Comparison of ENCODE assay signal across 12 cellular contexts in genomic region chr16:89557936-89558490, GRCh38. TPM values are rescaled to one million over a fixed set of nuclear protein-coding genes. Genes with fewer than 3 reads are reported as not detected.
DNase-seq lines count a peak whose midpoint lies in the region; ATAC-seq and TF ChIP-seq lines count a peak whose summit lies in the region.
"Had no signal": no experiment of that assay in that cellular context is flagged by ENCODE, and none has a peak within 500 bp of the region (broad histone marks: within the 10 kb centered on the region; RNA-seq: fewer than 3 reads in every experiment).

No MANE protein-coding gene starts in this region.

- no peak for TF ChIP-seq POLR2A in HCT116 (IDR thresholded peaks at IDR 0.05; ENCODE audit: borderline replicate concordance, extremely low read depth, insufficient read depth, insufficient read length)

- H3K27ac Mint-ChIP-seq in CD14-positive monocyte (peak overlapping the region in 5 of 7 donors; percentile 2 to 69 (median 47)), osteocyte (ENCODE audit: unreplicated experiment) (peak overlapping the region; percentile 41)
- H3K27ac Mint-ChIP-seq: stimulated activated effector memory CD8-positive, alpha-beta T cell treated with anti-CD3 and anti-CD28 coated beads, Interleukin-12 subunit alpha, Interleukin-12 subunit beta, amount 100 ng/mL, for 72 hours had no signal

- no peaks in the 10 kb centered on the region for H3K9me2 ChIP-seq in HCT116 (ENCODE audit: insufficient read depth)

- H3K4me3 ChIP-seq in HCT116 (replicated peaks in 1 of 2; ENCODE audit: low read depth in 1 of 2, low read length in 2 of 2): no peak overlapping the region
- H3K4me3 ChIP-seq: HAP-1, MG63, thoracic aorta had no signal

- peak overlapping the region; percentile 96 for H3K27ac ChIP-seq in HCT116 (ENCODE audit: low read depth, low read length)
- H3K27ac ChIP-seq in cingulate gyrus (ENCODE audit: low read depth, low read length): peak overlapping the region; percentile 33
- H3K27ac ChIP-seq: thoracic aorta had no signal

- no peak for ATAC-seq in HCT116
- ATAC-seq in HG03432 (IDR thresholded peaks at IDR 0.05; ENCODE audit: unreplicated experiment): no peak
- no peak for ATAC-seq in HG03469 (IDR thresholded peaks at IDR 0.05; ENCODE audit: unreplicated experiment)

- no peak overlapping the region for H2AFZ ChIP-seq in HCT116 (ENCODE audit: low read depth, low read length, poor library complexity, severe bottlenecking)

- no peak for TF ChIP-seq CTCF in CD14-positive monocyte (IDR thresholded peaks at IDR 0.05)
- no peak for TF ChIP-seq CTCF in HCT116 (IDR thresholded peaks at IDR 0.05 in 2 of 3, conservative IDR thresholded peaks at IDR 0.05 in 1 of 3; ENCODE audit: borderline replicate concordance in 1 of 3, insufficient read depth in 1 of 3, low read depth in 2 of 3, low read length in 2 of 3)
- TF ChIP-seq CTCF in osteocyte (IDR thresholded peaks at IDR 0.05): no peak

- peaks cover 17% of the 10 kb centered on the region; the same call in 1 of the 2 replicates for H4K20me1 ChIP-seq in HCT116 (ENCODE audit: insufficient read depth)

- H3K27me3 Mint-ChIP-seq in CD14-positive monocyte (ENCODE audit: low read depth in 3 of 3) (no peaks in the 10 kb centered on the region), osteocyte (ENCODE audit: unreplicated experiment) (no peaks in the 10 kb centered on the region)

- RAD21 ChIA-PET in HCT116 (lab: Charles Lee; ENCODE audit: low non-redundant PET in 1 of 2, low total read pairs in 2 of 2, uncharacterized antibody in 2 of 2, unreplicated experiment in 2 of 2): no interaction called here

- intact Hi-C loops in CD14-positive monocyte (cut with micrococcal nuclease): loop anchor here (5.0 kb wide), 1 partner anchor 226 kb away; no protein-coding TSS in a partner anchor
- intact Hi-C loops in HCT116 (cut with micrococcal nuclease): loop anchor here (1.0 to 5.0 kb wide), 4 partner anchors 51 to 317 kb away; partner anchors contain the start of genes ANKRD11 and SPG7

- peaks cover 42% of the 10 kb centered on the region for H3K4me1 Mint-ChIP-seq in CD14-positive monocyte
- H3K4me1 Mint-ChIP-seq in osteocyte (ENCODE audit: unreplicated experiment): peaks cover 36% of the 10 kb centered on the region

- peaks cover 26 to 42% of the 10 kb centered on the region in 2 experiments for H3K4me1 ChIP-seq in HCT116 (ENCODE audit: control insufficient read depth in 1 of 2, insufficient read depth in 2 of 2, low read length in 2 of 2)

- POLR2A ChIA-PET in HCT116 (lab: Charles Lee): interaction anchor here (1.0 to 1.4 kb wide), 2 partner anchors 99 to 228 kb away, joined by 3 to 5 read pairs; partner anchors contain the start of genes CHMP1A and SPATA33

- peak overlapping the region; percentile 3; the same call in 1 of the 2 replicates for H3K9ac ChIP-seq in HCT116 (ENCODE audit: low read length)

- peaks cover 38 to 53% of the 10 kb centered on the region in 2 donors for H3K36me3 Mint-ChIP-seq in CD14-positive monocyte
- peaks cover 25% of the 10 kb centered on the region for H3K36me3 Mint-ChIP-seq in osteocyte (ENCODE audit: unreplicated experiment)

- H3K4me2 ChIP-seq in HCT116 (ENCODE audit: low read length): peak overlapping the region; percentile 22

- no peak overlapping the region for H3K4me3 Mint-ChIP-seq in CD14-positive monocyte
- no peak overlapping the region for H3K4me3 Mint-ChIP-seq in osteocyte (ENCODE audit: unreplicated experiment)
- H3K4me3 Mint-ChIP-seq: stimulated activated effector memory CD8-positive, alpha-beta T cell treated with anti-CD3 and anti-CD28 coated beads, Interleukin-12 subunit alpha, Interleukin-12 subunit beta, amount 100 ng/mL, for 72 hours had no signal

- DNase-seq in CD14-positive monocyte (ENCODE audit: low spot score) (no peak), HCT116 (ENCODE audit: low read depth, low spot score) (no peak), osteocyte (ENCODE audit: extremely low spot score, unreplicated experiment) (no peak)
- DNase-seq in activated T-cell treated with anti-CD3 and anti-CD28 coated beads, Interleukin-2, amount 50 U/mL, for 1 hour: no peak

- peaks cover 21 to 28% of the 10 kb centered on the region in 2 experiments for H3K36me3 ChIP-seq in HCT116 (ENCODE audit: control insufficient read depth in 1 of 2, insufficient read depth in 2 of 2, low read length in 2 of 2)

- no peak for TF ChIP-seq RAD21 in HCT116 (IDR thresholded peaks at IDR 0.05; ENCODE audit: low read depth)

- peaks cover 33% of the 10 kb centered on the region for H3K79me2 ChIP-seq in HCT116 (ENCODE audit: insufficient read depth, low read length)

- H3K9me3 ChIP-seq in HCT116 (ENCODE audit: control insufficient read depth in 1 of 2, insufficient read depth in 1 of 2, low read depth in 1 of 2, low read length in 2 of 2): no peaks in the 10 kb centered on the region
- H3K9me3 ChIP-seq: HAP-1, MG63, thoracic aorta had no signal

- no TSS peak for BruUV-seq in HCT116 (replicated peaks; lab: Mats Ljungman, UMichigan)

- CTCF ChIA-PET in HCT116 (lab: Charles Lee): interaction anchor here (1.0 to 2.2 kb wide), 2 partner anchors 8 to 15 kb away, joined by 6 to 11 read pairs; no protein-coding TSS in a partner anchor

- no peaks in the 10 kb centered on the region for H3K27me3 ChIP-seq in HCT116 (ENCODE audit: insufficient read depth, low read length)
- H3K27me3 ChIP-seq: MG63 had no signal

- no peaks in the 10 kb centered on the region for H3K9me3 Mint-ChIP-seq in CD14-positive monocyte
- no peaks in the 10 kb centered on the region for H3K9me3 Mint-ChIP-seq in osteocyte (ENCODE audit: unreplicated experiment)
- H3K9me3 Mint-ChIP-seq: stimulated activated effector memory CD8-positive, alpha-beta T cell treated with anti-CD3 and anti-CD28 coated beads, Interleukin-12 subunit alpha, Interleukin-12 subunit beta, amount 100 ng/mL, for 72 hours had no signal

TF ChIP-seq in HCT116, 20 proteins besides CTCF, POLR2A, EP300 and RAD21:
- TF ChIP-seq POLR2AphosphoS5 (IDR thresholded peaks at IDR 0.05; ENCODE audit: low read depth, low read length) (peak; percentile 11; the same call in 1 of the 2 replicates), SP1 (IDR thresholded peaks at IDR 0.05; ENCODE audit: low read depth) (no peak)

RNA-seq across cellular contexts. Expression of gene RPL13, which starts 2.5 kb away (rescaled TPM):
- 1,000 to 10,000 TPM; 1,251 to 1,329 TPM for polyA plus RNA-seq in CD14-positive monocyte
- total RNA-seq in HCT116 (2021; ENCODE audit: unreplicated experiment) (4,404 TPM), osteocyte (1,759 and 1,785 TPM in 2 replicates)
- polyA plus RNA-seq in HCT116 (2012): 9,099 and 10,215 TPM in 2 replicates

RNA-seq across cellular contexts. Expression of gene CPNE7, which starts 17.5 kb away (rescaled TPM):
- polyA plus RNA-seq in CD14-positive monocyte: not detected
- 201 TPM for total RNA-seq in HCT116 (2021; ENCODE audit: unreplicated experiment)
- polyA plus RNA-seq in HCT116 (2012): 136 and 148 TPM in 2 replicates
- total RNA-seq in osteocyte: 19.7 and 23.6 TPM in 2 replicates
- total RNA-seq: thoracic aorta had no signal

RNA-seq across cellular contexts. Expression of gene SPG7, which starts 49.8 kb away (rescaled TPM):
- 10 to 100 TPM; 30.3 to 34.4 TPM for polyA plus RNA-seq in CD14-positive monocyte
- total RNA-seq in HCT116 (2021; ENCODE audit: unreplicated experiment) (116 TPM), osteocyte (113 and 125 TPM in 2 replicates)
- 79.4 and 81.2 TPM in 2 replicates for polyA plus RNA-seq in HCT116 (2012)

RNA-seq across cellular contexts. Expression of gene DPEP1, which starts 55.4 kb away (rescaled TPM):
- not detected for polyA plus RNA-seq in CD14-positive monocyte
- total RNA-seq in HCT116 (2021; ENCODE audit: unreplicated experiment): 1.1 TPM
- 0.73 and 1.1 TPM in 2 replicates for polyA plus RNA-seq in HCT116 (2012)
- total RNA-seq in osteocyte: not detected in 2 replicates
- total RNA-seq: mononuclear cell, thoracic aorta had no signal
